2 cellular contexts compared by ENCODE assay signal in the genomic region with DNA sequence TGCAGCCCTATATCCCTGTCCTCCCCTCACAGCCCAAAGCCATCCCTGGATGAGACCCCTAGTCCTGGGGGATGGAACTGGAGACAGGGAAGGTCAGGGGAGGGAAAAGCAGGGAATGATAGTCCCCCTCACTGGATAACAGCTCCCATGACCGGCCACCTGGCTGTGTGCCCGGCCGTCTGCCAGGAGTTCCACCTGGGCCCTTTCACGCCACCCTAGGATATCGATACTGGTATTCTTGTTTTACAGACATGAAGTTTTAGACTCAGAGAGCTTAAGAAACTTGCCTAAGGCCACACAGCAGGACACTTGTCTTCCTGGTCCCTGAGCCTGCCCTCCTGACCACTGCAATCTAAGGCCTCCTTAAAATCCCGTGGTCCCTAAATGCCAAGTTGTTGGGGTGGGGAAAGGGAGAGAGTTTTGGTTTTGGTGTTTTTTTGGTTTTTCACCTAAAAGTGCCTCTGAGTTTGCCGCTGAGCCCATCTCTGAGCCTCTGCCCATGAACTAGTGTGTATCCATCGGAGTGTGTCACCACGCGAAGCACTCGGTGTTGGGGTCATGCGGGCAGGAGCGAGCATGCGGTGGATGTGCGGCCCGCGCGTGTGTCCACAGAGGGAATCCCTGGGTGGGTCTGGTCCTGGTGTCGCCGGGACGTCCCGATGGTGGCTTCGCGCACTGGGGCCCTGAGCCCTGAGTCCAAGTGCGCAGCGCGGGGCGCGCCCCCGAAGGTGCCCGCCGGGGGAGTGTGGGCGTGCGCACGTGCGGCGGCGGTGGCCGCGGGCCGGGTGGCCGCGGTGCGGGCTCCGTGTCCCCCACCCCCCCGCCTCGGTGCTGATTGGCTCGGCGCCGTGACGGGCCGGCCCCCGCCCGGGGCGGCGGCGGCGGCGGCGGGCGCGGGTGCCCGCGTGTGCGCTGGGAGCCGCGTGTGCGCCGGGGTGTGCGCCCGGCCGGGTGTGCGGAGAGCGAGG.
TF ChIP-seq lines count a peak whose summit lies in the region.

Gene EPHA8, plus strand, starts transcription at position 906 of the 968 bp plus-strand sequence. CDS start 147 bp downstream, outside the sequence.

TF ChIP-seq in IMR-90, 13 proteins besides CTCF, POLR2A, EP300 and RAD21:
- peak; percentile 58; the same call in 1 of the 2 replicates for TF ChIP-seq BHLHE40 (IDR thresholded peaks at IDR 0.05; ENCODE audit: low read depth, low read length)
- no peak for TF ChIP-seq ELK1 (IDR thresholded peaks at IDR 0.05; ENCODE audit: borderline replicate concordance, low read depth, low read length)

TF ChIP-seq in H1, 55 proteins besides CTCF, POLR2A, EP300 and RAD21:
- TF ChIP-seq KDM4A (IDR thresholded peaks at IDR 0.05; ENCODE audit: low read depth, low read length, severe bottlenecking): peak; percentile 56
- TF ChIP-seq RNF2 (IDR thresholded peaks at IDR 0.05; ENCODE audit: borderline replicate concordance, low read depth, low read length, missing control alignments, poor library complexity, severe bottlenecking): peak; percentile 21
- TF ChIP-seq SIRT6 (IDR thresholded peaks at IDR 0.05; ENCODE audit: low read length): no peak
- TF ChIP-seq USF2 (IDR thresholded peaks at IDR 0.05; ENCODE audit: low read length): no peak
- no peak for TF ChIP-seq CEBPB (IDR thresholded peaks at IDR 0.05; ENCODE audit: low read depth, low read length)
- TF ChIP-seq POLR2AphosphoS5 (IDR thresholded peaks at IDR 0.05; ENCODE audit: low read depth, low read length): no peak
- TF ChIP-seq SP1 (IDR thresholded peaks at IDR 0.05; ENCODE audit: low read depth, low read length): no peak
- no peak for TF ChIP-seq TAF1 (IDR thresholded peaks at IDR 0.05; ENCODE audit: low read depth, low read length)
- TF ChIP-seq CHD2 (IDR thresholded peaks at IDR 0.05; ENCODE audit: low read length): no peak
- TF ChIP-seq KDM1A (IDR thresholded peaks at IDR 0.05; ENCODE audit: borderline replicate concordance, low read length): peak; percentile 67; the same call in 1 of the 2 replicates
- no peak for TF ChIP-seq SRF (IDR thresholded peaks at IDR 0.05; ENCODE audit: low read depth, low read length)
- no peak for TF ChIP-seq GTF2F1 (IDR thresholded peaks at IDR 0.05; ENCODE audit: borderline replicate concordance, low read depth, low read length)
- TF ChIP-seq JUND (IDR thresholded peaks at IDR 0.05; ENCODE audit: low read length): no peak
- no peak for TF ChIP-seq FOSL1 (IDR thresholded peaks at IDR 0.05; ENCODE audit: insufficient read depth, low read depth, low read length)
- no peak for TF ChIP-seq GABPA (IDR thresholded peaks at IDR 0.05; ENCODE audit: borderline replicate concordance, insufficient read depth, low read length)
- TF ChIP-seq CBX8 (IDR thresholded peaks at IDR 0.05; ENCODE audit: borderline replicate concordance, low read depth, low read length): no peak
- no peak for TF ChIP-seq CHD1 (IDR thresholded peaks at IDR 0.05; ENCODE audit: low read depth, low read length)
- no peak for TF ChIP-seq HDAC2 (IDR thresholded peaks at IDR 0.05; ENCODE audit: borderline replicate concordance in 1 of 2, low read depth in 2 of 2, low read length in 2 of 2)
- no peak for TF ChIP-seq SP4 (IDR thresholded peaks at IDR 0.05; ENCODE audit: low read length)
- no peak for TF ChIP-seq BRCA1 (IDR thresholded peaks at IDR 0.05; ENCODE audit: low read depth, low read length)
- TF ChIP-seq ATF2 (IDR thresholded peaks at IDR 0.05; ENCODE audit: low read length): no peak
- no peak for TF ChIP-seq POU5F1 (IDR thresholded peaks at IDR 0.05; ENCODE audit: low read depth, low read length)
